Comparison of ENCODE assay signal across 8 cellular contexts in the genomic region with DNA sequence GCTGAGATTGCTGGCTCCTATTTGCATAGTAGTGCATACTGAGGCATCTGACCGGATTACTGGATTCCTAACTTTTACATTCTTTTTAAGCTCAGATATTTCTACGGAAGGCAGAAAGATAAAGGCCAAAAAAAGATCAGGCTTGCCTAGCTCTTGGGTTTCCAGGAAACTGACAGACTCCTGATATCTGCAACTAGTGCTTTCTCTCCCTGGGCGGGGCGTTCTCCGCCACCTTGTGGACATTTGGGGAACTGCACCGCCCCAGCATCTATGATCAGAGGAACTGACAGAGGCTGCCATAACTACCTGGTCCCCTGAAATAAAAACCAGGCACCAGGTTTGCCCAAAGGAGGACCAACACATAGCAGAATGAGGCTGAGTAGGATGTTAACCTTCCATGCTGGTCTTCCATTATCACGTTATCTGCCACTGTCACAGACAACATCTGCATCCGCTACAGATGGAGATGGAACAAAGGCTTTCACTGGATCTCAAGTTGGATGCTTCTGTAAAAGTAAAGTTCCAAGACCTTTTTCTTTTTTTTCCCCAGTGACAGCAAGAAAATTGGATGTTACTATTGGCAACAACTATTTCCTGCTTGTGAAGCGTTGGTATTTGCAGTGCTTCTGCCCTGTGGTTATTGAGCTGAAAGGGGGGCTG. TPM values are rescaled to one million over a fixed set of nuclear protein-coding genes. Genes with fewer than 3 reads are reported as not detected.
DNase-seq lines count a peak whose midpoint lies in the region; ATAC-seq and TF ChIP-seq lines count a peak whose summit lies in the region.

No MANE protein-coding gene starts in this region.

- ATAC-seq in GM19395 (IDR thresholded peaks at IDR 0.05; ENCODE audit: unreplicated experiment) (peak; percentile 97), HG03442 (IDR thresholded peaks at IDR 0.05; ENCODE audit: unreplicated experiment) (peak; percentile 96), Panc1 (peak; percentile 94)

- in situ Hi-C loops in Caki2 (cut with HindIII; ENCODE audit: low pct_unique_long_range_greater_than_20kb, low sequenced_read_pairs) (no loop called here), Panc1 (cut with HindIII; ENCODE audit: low pct_unique_long_range_greater_than_20kb, low sequenced_read_pairs) (no loop called here)

- no peaks in the 10 kb centered on the region; the same call in 1 of the 2 replicates for H3K36me3 ChIP-seq in Panc1 (ENCODE audit: control insufficient read depth, insufficient read depth, low read length)

- TF ChIP-seq CTCF in Panc1 (IDR thresholded peaks at IDR 0.05): peak; percentile 98

- no peak overlapping the region for H3K4me3 ChIP-seq in Panc1 (ENCODE audit: low read depth in 2 of 2, low read length in 2 of 2)

- POLR2A ChIA-PET in Panc1 (lab: Charles Lee): interaction anchor here (1.0 kb wide), 1 partner anchor 20 kb away, joined by 3 read pairs; no protein-coding TSS in a partner anchor

- peak overlapping the region; percentile 11; the same call in 1 of the 2 replicates for H3K27ac ChIP-seq in Panc1 (ENCODE audit: low read length)

- H3K4me1 ChIP-seq in Panc1 (ENCODE audit: control insufficient read depth, insufficient read depth, low read length): no peaks in the 10 kb centered on the region; the same call in 1 of the 2 replicates

- intact Hi-C loops in Panc1 (cut with micrococcal nuclease; ENCODE audit: unreplicated experiment): loop anchor here (1.0 kb wide), 1 partner anchor 128 kb away; no protein-coding TSS in a partner anchor

- no peaks in the 10 kb centered on the region for H3K27me3 ChIP-seq in Panc1 (ENCODE audit: control insufficient read depth, insufficient read depth, low read length)

- BruUV-seq in Panc1 (replicated peaks; lab: Mats Ljungman, UMichigan): no TSS peak

- no peaks in the 10 kb centered on the region for H3K9me3 ChIP-seq in Panc1 (ENCODE audit: control insufficient read depth, insufficient read depth, low read depth, low read length)

- CTCF ChIA-PET in Panc1 (lab: Charles Lee): interaction anchor here (0.6 to 1.6 kb wide), 10 partner anchors 11 to 131 kb away, joined by 3 to 10 read pairs (median 4); a partner anchor contains a TSS

- peak; percentile 67 for DNase-seq in Caki2 (ENCODE audit: low read depth)
- no peak for DNase-seq in Panc1 (ENCODE audit: low read depth, low spot score)
- DNase-seq in activated T-cell treated with anti-CD3 and anti-CD28 coated beads, Interleukin-2, amount 50 U/mL, for 48 hours: peak; percentile 92 to 94
- peak; percentile 83 for DNase-seq in fibroblast of peridontal ligament (ENCODE audit: extremely low read depth)
- DNase-seq in nucleus accumbens (lab: John Stamatoyannopoulos, UW): peak in 45 of 56 donors; percentile 3 to 81 (median 40)
- DNase-seq in superior temporal gyrus (ENCODE audit: extremely low spot score): peak; percentile 88

RNA-seq across cellular contexts. Expression of a gene that starts 33.3 kb away (rescaled TPM):
- total RNA-seq in Caki2 (2014; rRNA removed; shearing (Covaris generic); ENCODE audit: low replicate concordance): 46.2 and 47.0 TPM in 2 replicates
- total RNA-seq in Panc1 (2021; ENCODE audit: unreplicated experiment): 58.4 TPM
- 52.4 TPM for polyA plus RNA-seq in Panc1 (2012; ENCODE audit: insufficient read length)
